Comparison of ENCODE assay signal across 16 cellular contexts in the genomic region with DNA sequence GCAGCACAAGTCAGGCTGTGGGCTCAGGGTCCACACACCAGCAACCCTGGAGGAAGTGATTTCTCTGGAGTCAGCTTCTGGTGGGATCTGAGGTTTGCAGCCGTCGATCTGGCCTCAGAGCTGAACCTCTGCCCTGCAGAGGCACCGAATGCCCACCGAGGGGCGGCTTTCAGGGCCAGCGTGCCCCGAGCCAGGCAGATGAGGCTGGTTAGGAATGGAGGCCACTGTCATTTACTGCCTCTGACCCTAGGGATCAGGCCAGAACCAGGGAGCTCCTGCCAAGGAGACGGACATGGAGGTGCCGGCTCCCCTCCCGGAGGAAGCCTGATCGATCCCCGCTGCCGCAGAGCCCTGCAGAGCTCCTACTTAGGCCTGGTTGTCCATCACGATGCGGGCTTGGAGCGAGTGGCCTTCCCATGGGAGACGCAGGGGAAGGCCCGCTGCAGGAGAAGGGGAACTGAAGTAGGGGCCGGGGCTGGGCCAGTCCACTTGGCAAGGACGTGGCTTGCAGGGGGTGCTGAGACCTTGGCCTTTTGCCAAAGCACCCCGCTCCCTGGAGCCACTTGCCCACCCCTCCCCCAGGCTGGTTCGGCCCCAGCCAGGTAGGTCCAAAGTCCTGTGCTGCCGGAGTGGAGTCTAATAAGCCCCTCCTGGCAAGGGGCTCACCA. TPM values are rescaled to one million over a fixed set of nuclear protein-coding genes. Genes with fewer than 3 reads are reported as not detected.
"Had no signal": no experiment of that assay in that cellular context is flagged by ENCODE, and none has a peak within 500 bp of the region (broad histone marks: within the 10 kb centered on the region; RNA-seq: fewer than 3 reads in every experiment).

No MANE protein-coding gene starts in this region.

- H3K27me3 ChIP-seq: thyroid gland had no signal

- H3K27me3 Mint-ChIP-seq: activated CD4-positive, alpha-beta T cell treated with anti-CD3 and anti-CD28 coated beads, Interleukin-2, amount 10 ng/mL, durations not matched to agents 7 days and 5 days had no signal

- H3K27ac ChIP-seq: thyroid gland had no signal

- DNase-seq: activated CD4-positive, alpha-beta T cell treated with anti-CD3 and anti-CD28 coated beads, Interleukin-2, amount 10 ng/mL, durations not matched to agents 7 days and 5 days; activated CD8-positive, alpha-beta T cell treated with anti-CD3 and anti-CD28 coated beads, Interleukin-2, amount 10 ng/mL, durations not matched to agents 7 days and 5 days; activated naive CD4-positive, alpha-beta T cell treated with anti-CD3 and anti-CD28 coated beads for 36 hours; activated naive CD8-positive, alpha-beta T cell treated with anti-CD3 and anti-CD28 coated beads, Interleukin-2, amount 50 U/mL, for 24 hours; activated T-cell treated with anti-CD3 and anti-CD28 coated beads, Interleukin-2, amount 50 U/mL, for 24 hours; aorta; cortex of kidney; natural killer cell; retina; stimulated activated CD4-positive, alpha-beta T cell treated with anti-CD3 and anti-CD28 coated beads, Interleukin-12 subunit alpha, Interleukin-12 subunit beta, amount 100 ng/mL, for 4 hours; stimulated activated CD4-positive, alpha-beta T cell treated with anti-CD3 and anti-CD28 coated beads, Interleukin-1b, Interleukin-23, amount 100 ng/mL, for 48 hours; stimulated activated naive CD4-positive, alpha-beta T cell treated with Interleukin-2 at 50 U/mL for 16 hours; thyroid gland had no signal

- FAIRE-seq: frontal cortex had no signal

- H3K4me3 ChIP-seq: lung, thyroid gland had no signal

- H3K4me1 Mint-ChIP-seq: activated CD4-positive, alpha-beta T cell treated with anti-CD3 and anti-CD28 coated beads, Interleukin-2, amount 10 ng/mL, durations not matched to agents 7 days and 5 days; activated naive CD8-positive, alpha-beta T cell treated with anti-CD3 and anti-CD28 coated beads, Interleukin-2, amount 50 U/mL, for 24 hours; natural killer cell had no signal

- H3K4me1 ChIP-seq: thyroid gland had no signal

- H3K36me3 Mint-ChIP-seq: natural killer cell had no signal

- H3K36me3 ChIP-seq: thyroid gland had no signal

- H3K9me3 ChIP-seq: thyroid gland had no signal

- H3K4me3 Mint-ChIP-seq: activated CD4-positive, alpha-beta T cell treated with anti-CD3 and anti-CD28 coated beads, Interleukin-2, amount 10 ng/mL, durations not matched to agents 7 days and 5 days; activated CD8-positive, alpha-beta T cell treated with anti-CD3 and anti-CD28 coated beads, Interleukin-2, amount 10 ng/mL, durations not matched to agents 7 days and 5 days; activated naive CD4-positive, alpha-beta T cell treated with anti-CD3 and anti-CD28 coated beads for 36 hours; activated naive CD8-positive, alpha-beta T cell treated with anti-CD3 and anti-CD28 coated beads, Interleukin-2, amount 50 U/mL, for 24 hours; activated T-cell treated with anti-CD3 and anti-CD28 coated beads, Interleukin-2, amount 50 U/mL, for 24 hours; natural killer cell; T-helper 1 cell treated with Interleukin-12 subunit alpha and Interleukin-12 subunit beta and Interleukin-4 antibody, amounts not matched to agents 30 μg/mL and 1 μg/mL, for 36 hours had no signal

- H3K9me3 Mint-ChIP-seq: activated CD4-positive, alpha-beta T cell treated with anti-CD3 and anti-CD28 coated beads, Interleukin-2, amount 10 ng/mL, durations not matched to agents 7 days and 5 days; activated naive CD4-positive, alpha-beta T cell treated with anti-CD3 and anti-CD28 coated beads for 36 hours; activated naive CD8-positive, alpha-beta T cell treated with anti-CD3 and anti-CD28 coated beads, Interleukin-2, amount 50 U/mL, for 24 hours; activated T-cell treated with anti-CD3 and anti-CD28 coated beads, Interleukin-2, amount 50 U/mL, for 24 hours; natural killer cell; T-helper 1 cell treated with Interleukin-12 subunit alpha and Interleukin-12 subunit beta and Interleukin-4 antibody, amounts not matched to agents 30 μg/mL and 1 μg/mL, for 36 hours had no signal

- ATAC-seq: activated CD8-positive, alpha-beta T cell treated with anti-CD3 and anti-CD28 coated beads, Interleukin-2, amount 10 ng/mL, durations not matched to agents 7 days and 5 days; activated naive CD8-positive, alpha-beta T cell treated with anti-CD3 and anti-CD28 coated beads, Interleukin-2, amount 50 U/mL, for 24 hours; natural killer cell had no signal

- H3K27ac Mint-ChIP-seq: activated CD8-positive, alpha-beta T cell treated with anti-CD3 and anti-CD28 coated beads, Interleukin-2, amount 10 ng/mL, durations not matched to agents 7 days and 5 days; activated naive CD4-positive, alpha-beta T cell treated with anti-CD3 and anti-CD28 coated beads for 36 hours; activated naive CD8-positive, alpha-beta T cell treated with anti-CD3 and anti-CD28 coated beads, Interleukin-2, amount 50 U/mL, for 24 hours; activated T-cell treated with anti-CD3 and anti-CD28 coated beads, Interleukin-2, amount 50 U/mL, for 24 hours; natural killer cell; T-helper 1 cell treated with Interleukin-12 subunit alpha and Interleukin-12 subunit beta and Interleukin-4 antibody, amounts not matched to agents 30 μg/mL and 1 μg/mL, for 36 hours had no signal

RNA-seq across cellular contexts. Expression of a gene that starts 19.6 kb away (rescaled TPM):
- total RNA-seq: activated CD8-positive, alpha-beta T cell treated with anti-CD3 and anti-CD28 coated beads, Interleukin-2, amount 10 ng/mL, durations not matched to agents 7 days and 5 days; activated naive CD4-positive, alpha-beta T cell treated with anti-CD3 and anti-CD28 coated beads for 36 hours had no signal
